In genomic region chr6:127768223-127768622, GRCh38 we compare ENCODE assay signal across 22 cellular contexts.
"Had no signal": no experiment of that assay in that cellular context is flagged by ENCODE, and none has a peak within 500 bp of the region (broad histone marks: within the 10 kb centered on the region; RNA-seq: fewer than 3 reads in every experiment).

No MANE protein-coding gene starts in this region.

- H3K4me1 Mint-ChIP-seq: activated B cell treated with CpG ODN at 0.5 μM for 24 hours had no signal

- H3K4me3 Mint-ChIP-seq: activated B cell treated with CpG ODN at 0.5 μM for 24 hours; activated CD4-positive, alpha-beta T cell treated with anti-CD3 and anti-CD28 coated beads, Interleukin-2, amount 10 ng/mL, durations not matched to agents 24 days and 14 days; T-helper 1 cell treated with Interleukin-12 subunit alpha and Interleukin-12 subunit beta and Interleukin-4 antibody, amounts not matched to agents 30 μg/mL and 1 μg/mL, for 36 hours had no signal

- H3K4me3 ChIP-seq: cardiac muscle cell, Peyer's patch, SJSA1 had no signal

- H3K27me3 ChIP-seq: brain microvascular endothelial cell, cardiac muscle cell, Peyer's patch, SJSA1 had no signal

- DNase-seq: activated B cell treated with CpG ODN at 0.5 μM for 24 hours; activated CD4-positive, alpha-beta T cell treated with anti-CD3 and anti-CD28 coated beads for 1 hour; activated CD4-positive, alpha-beta T cell treated with anti-CD3 and anti-CD28 coated beads, Interleukin-2, amount 10 ng/mL, durations not matched to agents 24 days and 14 days; activated CD4-positive, alpha-beta T cell treated with anti-CD3 and anti-CD28 coated beads, Interleukin-2, amount 50 U/mL, for 48 hours; activated gamma-delta T cell treated with Interleukin-2 at 50 U/mL for 16 hours; activated naive CD4-positive, alpha-beta T cell treated with anti-CD3 and anti-CD28 coated beads, Interleukin-2, amount 50 U/mL, for 16 hours; activated T-cell treated with anti-CD3 and anti-CD28 coated beads, Interleukin-2, amount 50 U/mL, for 48 hours; brain microvascular endothelial cell; NCI-H1092; NCI-H1417; NCI-H1694 treated with DMSO at 0.1 percent for 48 hours; NCI-H2029 treated with DMSO at 0.1 percent for 48 hours; NCI-H510A treated with DMSO at 0.1 percent for 48 hours; Peyer's patch; Right ventricle myocardium superior; SW 1271 had no signal

- H3K27me3 Mint-ChIP-seq: activated B cell treated with CpG ODN at 0.5 μM for 24 hours; activated CD4-positive, alpha-beta T cell treated with anti-CD3 and anti-CD28 coated beads, Interleukin-2, amount 10 ng/mL, durations not matched to agents 24 days and 14 days had no signal

- H3K27ac ChIP-seq: brain microvascular endothelial cell, cardiac muscle cell, Peyer's patch, RWPE1, SJSA1 had no signal

- H3K9me3 ChIP-seq: Peyer's patch, SJSA1 had no signal

- ATAC-seq: SK-N-SH treated with all-trans-retinoic acid at 6 μM for 48 hours had no signal

- H3K27ac Mint-ChIP-seq: activated B cell treated with CpG ODN at 0.5 μM for 24 hours; activated CD4-positive, alpha-beta T cell treated with anti-CD3 and anti-CD28 coated beads, Interleukin-2, amount 10 ng/mL, durations not matched to agents 24 days and 14 days; activated T-helper 2 cell treated with anti-CD3 and anti-CD28 coated beads, Interferon-gamma antibody, Interleukin-2, Interleukin-4, amounts not matched to agents 10 μg/mL and 5 μg/mL and 100 μg/mL, durations not matched to agents 14 hours and 24 hours and 36 hours; T-helper 1 cell treated with Interleukin-12 subunit alpha and Interleukin-12 subunit beta and Interleukin-4 antibody, amounts not matched to agents 30 μg/mL and 1 μg/mL, for 36 hours had no signal

- H3K9me3 Mint-ChIP-seq: activated B cell treated with CpG ODN at 0.5 μM for 24 hours had no signal

- H3K36me3 ChIP-seq: brain microvascular endothelial cell, cardiac muscle cell, Peyer's patch, SJSA1 had no signal

- H3K4me1 ChIP-seq: Peyer's patch, SJSA1 had no signal
